ENCODE assay signal across 34 cellular contexts in the genomic region with DNA sequence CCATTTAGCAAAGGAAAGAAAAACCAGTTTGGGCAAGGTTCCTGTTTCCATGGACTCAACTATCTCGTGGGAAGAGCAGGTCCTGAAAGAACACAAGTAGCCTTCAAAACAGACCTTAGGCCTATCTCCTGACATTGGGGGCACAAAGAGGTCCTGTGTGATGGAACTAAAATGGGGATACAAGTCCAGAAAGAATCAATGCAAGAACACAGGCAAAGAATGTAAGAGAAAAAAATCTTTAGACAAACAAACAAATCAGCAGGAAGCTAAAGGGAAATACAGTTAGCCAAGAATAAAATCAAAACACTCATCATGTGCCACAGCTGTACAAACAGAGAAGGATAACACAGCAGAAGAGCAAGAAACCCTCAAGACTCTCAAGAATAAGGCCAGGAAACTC. TPM values are rescaled to one million over a fixed set of nuclear protein-coding genes. Genes with fewer than 3 reads are reported as not detected.
DNase-seq lines count a peak whose midpoint lies in the region; ATAC-seq, FAIRE-seq and TF ChIP-seq lines count a peak whose summit lies in the region.
"Had no signal": no experiment of that assay in that cellular context is flagged by ENCODE, and none has a peak within 500 bp of the region (broad histone marks: within the 10 kb centered on the region; RNA-seq: fewer than 3 reads in every experiment).

No MANE protein-coding gene starts in this region.

- H3K4me3 Mint-ChIP-seq in GM23338 (no peak overlapping the region), astrocyte (ENCODE audit: unreplicated experiment) (no peak overlapping the region), CD14-positive monocyte (no peak overlapping the region)
- H3K4me3 Mint-ChIP-seq: activated naive CD8-positive, alpha-beta T cell treated with anti-CD3 and anti-CD28 coated beads, Interleukin-2, amount 50 U/mL, for 24 hours; brain; IgD-negative memory B cell; naive thymus-derived CD8-positive, alpha-beta T cell; T-helper 1 cell treated with Interleukin-12 subunit alpha and Interleukin-12 subunit beta and Interleukin-4 antibody, amounts not matched to agents 30 μg/mL and 1 μg/mL, for 36 hours had no signal

- H3K4me3 ChIP-seq in GM23338 (no peak overlapping the region), astrocyte (ENCODE audit: insufficient read depth, low read depth, low read length) (no peak overlapping the region)
- H3K4me3 ChIP-seq: upper lobe of right lung had no signal

- H3K9me3 Mint-ChIP-seq in GM23338 (no peaks in the 10 kb centered on the region), astrocyte (ENCODE audit: unreplicated experiment) (no peaks in the 10 kb centered on the region), CD14-positive monocyte (peaks cover 0 to 5% (median 0%) of the 10 kb centered on the region in 7 donors)
- H3K9me3 Mint-ChIP-seq: activated naive CD8-positive, alpha-beta T cell treated with anti-CD3 and anti-CD28 coated beads, Interleukin-2, amount 50 U/mL, for 24 hours; T-helper 1 cell treated with Interleukin-12 subunit alpha and Interleukin-12 subunit beta and Interleukin-4 antibody, amounts not matched to agents 30 μg/mL and 1 μg/mL, for 36 hours had no signal

- H3K4me1 Mint-ChIP-seq in GM23338 (peaks cover 31% of the 10 kb centered on the region), astrocyte (ENCODE audit: low read depth, unreplicated experiment) (no peaks in the 10 kb centered on the region), CD14-positive monocyte (peaks cover 2% of the 10 kb centered on the region)
- H3K4me1 Mint-ChIP-seq: activated naive CD8-positive, alpha-beta T cell treated with anti-CD3 and anti-CD28 coated beads, Interleukin-2, amount 50 U/mL, for 24 hours; brain; IgD-negative memory B cell; naive thymus-derived CD8-positive, alpha-beta T cell had no signal

- H3K27ac ChIP-seq in GM23338 (ENCODE audit: low read depth) (no peak overlapping the region), astrocyte (ENCODE audit: low read depth, low read length) (no peak overlapping the region)
- H3K27ac ChIP-seq: upper lobe of right lung had no signal

- peaks cover 1% of the 10 kb centered on the region for H3K27me3 Mint-ChIP-seq in GM23338 (ENCODE audit: insufficient read depth, low read depth, poor library complexity)
- H3K27me3 Mint-ChIP-seq in astrocyte (ENCODE audit: low read depth, unreplicated experiment) = no peaks in the 10 kb centered on the region
- H3K27me3 Mint-ChIP-seq in CD14-positive monocyte (ENCODE audit: low read depth in 3 of 3) = peaks cover 3 to 5% (median 5%) of the 10 kb centered on the region in 3 donors
- H3K27me3 Mint-ChIP-seq: activated naive CD8-positive, alpha-beta T cell treated with anti-CD3 and anti-CD28 coated beads, Interleukin-2, amount 50 U/mL, for 24 hours; IgD-negative memory B cell had no signal

- H3K9ac ChIP-seq in astrocyte (ENCODE audit: low read length) = no peak overlapping the region
- H3K9ac ChIP-seq: SK-N-SH had no signal

- FAIRE-seq in astrocyte (lab: Jason Lieb, UNC) = no peak

- ATAC-seq in GM23338 = no peak
- ATAC-seq in GM18870 (IDR thresholded peaks at IDR 0.05; ENCODE audit: unreplicated experiment) = no peak
- ATAC-seq: activated naive CD8-positive, alpha-beta T cell treated with anti-CD3 and anti-CD28 coated beads, Interleukin-2, amount 50 U/mL, for 24 hours; HCT116; naive thymus-derived CD8-positive, alpha-beta T cell; upper lobe of right lung had no signal

- H3K4me1 ChIP-seq in GM23338 (ENCODE audit: insufficient read depth) (peaks cover 13% of the 10 kb centered on the region; the same call in 1 of the 2 replicates), astrocyte (ENCODE audit: insufficient read depth, low read length) (no peaks in the 10 kb centered on the region)
- H3K4me1 ChIP-seq: BE2C, upper lobe of right lung had no signal

- intact Hi-C loops in CD14-positive monocyte (cut with micrococcal nuclease) = no loop called here

- peaks cover 6% of the 10 kb centered on the region; the same call in 1 of the 2 replicates for H3K9me2 ChIP-seq in GM23338 (ENCODE audit: insufficient read depth)
- H3K9me2 ChIP-seq: SK-N-SH had no signal

- H3K27me3 ChIP-seq in GM23338 (ENCODE audit: insufficient read depth) (no peaks in the 10 kb centered on the region), astrocyte (ENCODE audit: insufficient read depth, low read length) (no peaks in the 10 kb centered on the region)
- H3K27me3 ChIP-seq: upper lobe of right lung had no signal

- DNase-seq in GM23338 (ENCODE audit: low spot score) (no peak), astrocyte (ENCODE audit: low read depth) (peak; percentile 2), fibroblast of gingiva (ENCODE audit: low read depth) (peak; percentile 16), non-pigmented ciliary epithelial cell (ENCODE audit: low read depth) (peak; percentile 14), D341Med (ENCODE audit: low spot score) (no peak), CD14-positive monocyte (ENCODE audit: low spot score) (no peak)
- no peak for DNase-seq in activated CD8-positive, alpha-beta memory T cell treated with anti-CD3 and anti-CD28 coated beads, Interleukin-2, amount 50 U/mL, for 4 hours
- DNase-seq: ACHN; activated CD4-positive, alpha-beta T cell treated with anti-CD3 and anti-CD28 coated beads for 1 hour; activated gamma-delta T cell; activated naive CD8-positive, alpha-beta T cell treated with anti-CD3 and anti-CD28 coated beads, Interleukin-2, amount 50 U/mL, for 24 hours; activated T-cell treated with anti-CD3 and anti-CD28 coated beads, Interleukin-2, amount 50 U/mL, for 1 hour; BE2C; COR-L47; DMS79 treated with DMSO at 0.1 percent for 48 hours; effector memory CD4-positive, alpha-beta T cell; islet precursor cell; naive thymus-derived CD8-positive, alpha-beta T cell; NCI-H2029 treated with DMSO at 0.1 percent for 48 hours; NCI-H2227 treated with DMSO at 0.1 percent for 48 hours; NCI-H748 treated with DMSO at 0.1 percent for 48 hours; RPMI8226; SK-N-SH; stimulated activated CD4-positive, alpha-beta T cell treated with anti-CD3 and anti-CD28 coated beads, Interleukin-4, amount 100 ng/mL, for 1 hour; upper lobe of right lung had no signal

- TF ChIP-seq CTCF in GM23338 (conservative IDR thresholded peaks at IDR 0.05; ENCODE audit: low read depth in 2 of 2) (no peak), astrocyte (IDR thresholded peaks at IDR 0.05; ENCODE audit: insufficient read depth, low read depth, low read length) (no peak), CD14-positive monocyte (IDR thresholded peaks at IDR 0.05) (no peak)

- H3K9me3 ChIP-seq in astrocyte (ENCODE audit: insufficient read depth, low read depth, low read length) = no peaks in the 10 kb centered on the region
- H3K9me3 ChIP-seq: BE2C, SK-N-SH, upper lobe of right lung had no signal

- H3K4me2 ChIP-seq in GM23338 (0 out of 2 replicates have a peak overlapping the region, but pooled peaks have one; percentile 7), astrocyte (ENCODE audit: low read length) (no peak overlapping the region)
- H3K4me2 ChIP-seq: SK-N-SH had no signal

- H3F3A ChIP-seq in GM23338 (replicated peaks; ENCODE audit: low read depth) = no peaks in the 10 kb centered on the region

- no peaks in the 10 kb centered on the region for H3K36me3 Mint-ChIP-seq in GM23338 (ENCODE audit: low read depth)
- H3K36me3 Mint-ChIP-seq in astrocyte (ENCODE audit: low read depth, unreplicated experiment) = no peaks in the 10 kb centered on the region
- H3K36me3 Mint-ChIP-seq in CD14-positive monocyte = no peaks in the 10 kb centered on the region
- H3K36me3 Mint-ChIP-seq: brain; IgD-negative memory B cell; naive thymus-derived CD8-positive, alpha-beta T cell had no signal

- H3K79me2 ChIP-seq in GM23338 (replicated peaks; ENCODE audit: insufficient read depth) = no peaks in the 10 kb centered on the region
- no peaks in the 10 kb centered on the region for H3K79me2 ChIP-seq in astrocyte (ENCODE audit: insufficient read depth, low read length)

- H4K20me1 ChIP-seq in GM23338 (replicated peaks; ENCODE audit: insufficient read depth) (no peaks in the 10 kb centered on the region), astrocyte (ENCODE audit: insufficient read depth, low read length) (no peaks in the 10 kb centered on the region)

- H3K36me3 ChIP-seq in GM23338 (ENCODE audit: insufficient read depth) (no peaks in the 10 kb centered on the region), astrocyte (ENCODE audit: insufficient read depth, low read length) (no peaks in the 10 kb centered on the region)
- H3K36me3 ChIP-seq: BE2C, upper lobe of right lung had no signal

- H3K27ac Mint-ChIP-seq in GM23338 = no peak overlapping the region
- no peak overlapping the region for H3K27ac Mint-ChIP-seq in astrocyte (ENCODE audit: unreplicated experiment)
- no peak overlapping the region for H3K27ac Mint-ChIP-seq in CD14-positive monocyte
- H3K27ac Mint-ChIP-seq: activated naive CD8-positive, alpha-beta T cell treated with anti-CD3 and anti-CD28 coated beads, Interleukin-2, amount 50 U/mL, for 24 hours; IgD-negative memory B cell; naive thymus-derived CD8-positive, alpha-beta T cell; T-helper 1 cell treated with Interleukin-12 subunit alpha and Interleukin-12 subunit beta and Interleukin-4 antibody, amounts not matched to agents 30 μg/mL and 1 μg/mL, for 36 hours had no signal

- no peak overlapping the region for H2AFZ ChIP-seq in GM23338
- no peak overlapping the region for H2AFZ ChIP-seq in astrocyte (ENCODE audit: low read depth, low read length)

TF ChIP-seq in GM23338, 12 proteins besides CTCF, POLR2A, EP300 and RAD21 (continues in another document):
- no peak for TF ChIP-seq STAT1 (IDR thresholded peaks at IDR 0.05; ENCODE audit: unreplicated experiment)

RNA-seq across cellular contexts. Expression of a gene that starts 28.2 kb away (rescaled TPM):
- 0.47 and 1.1 TPM in 2 replicates for total RNA-seq in GM23338 (2014; rRNA removed; shearing (Covaris generic))
- polyA plus RNA-seq in GM23338 (2016; fragmentation: Nextera tagmentation; extraction: Ambion mirVana) (0.17 and 0.47 TPM in 2 replicates), CD14-positive monocyte (not detected)
- total RNA-seq in astrocyte = not detected in 2 replicates
- total RNA-seq: glomerular endothelial cell; MCF 10A; naive thymus-derived CD8-positive, alpha-beta T cell; subcutaneous adipose tissue; upper lobe of right lung had no signal
- polyA plus RNA-seq: esophagus; IgD-negative memory B cell; naive thymus-derived CD8-positive, alpha-beta T cell had no signal

Comparison
In these comparisons a context has a peak if more than half of its experiments do, and no peak if none do; other contexts are left out.
1. DNase-seq: peak in astrocyte (single experiment), fibroblast of gingiva (single experiment) and non-pigmented ciliary epithelial cell (single experiment); none in GM23338 (single experiment), D341Med (single experiment), activated CD8-positive, alpha-beta memory T cell treated with anti-CD3 and anti-CD28 coated beads, Interleukin-2, amount 50 U/mL, for 4 hours (single experiment) and CD14-positive monocyte (single experiment).